Comparison of ENCODE assay signal across 7 cellular contexts in the genomic region with DNA sequence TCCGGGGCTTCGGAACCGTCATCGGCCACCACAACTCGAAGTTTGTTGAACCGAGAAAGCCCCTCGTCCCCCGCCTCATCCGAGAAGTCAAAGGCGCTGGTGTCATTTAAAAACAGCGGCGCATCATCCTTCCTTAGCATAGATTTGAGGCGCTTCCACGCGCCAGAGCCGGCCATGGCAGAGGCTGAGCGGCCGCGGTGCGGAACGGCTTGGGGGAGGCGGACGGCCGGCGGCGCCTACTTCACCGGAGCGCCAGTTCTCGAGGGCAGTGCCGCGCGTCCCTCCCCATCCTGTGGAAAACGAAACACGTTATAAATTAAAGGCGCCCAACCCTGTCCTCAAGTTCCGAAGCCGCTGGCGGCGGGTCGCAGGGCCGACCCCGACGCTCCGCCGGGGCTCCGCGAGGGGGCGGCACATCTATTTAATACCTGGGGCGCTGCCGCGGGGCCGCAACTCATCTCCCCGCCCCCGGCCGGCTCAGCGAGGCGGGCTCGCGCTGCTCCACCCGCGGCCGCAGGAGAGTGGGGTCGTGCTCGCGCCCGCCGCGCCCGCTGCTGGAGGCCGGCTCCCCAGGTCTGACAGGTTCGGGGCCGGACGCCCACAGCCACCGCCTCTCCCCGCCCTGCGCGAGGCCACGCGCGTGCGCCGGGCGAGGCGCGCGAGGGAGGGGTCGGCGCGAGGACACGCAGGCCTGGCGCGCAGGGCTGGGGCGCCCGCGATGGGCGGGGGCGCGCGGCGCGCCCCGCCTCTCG.
DNase-seq lines count a peak whose midpoint lies in the region; ATAC-seq and TF ChIP-seq lines count a peak whose summit lies in the region.

A gene with protein sequence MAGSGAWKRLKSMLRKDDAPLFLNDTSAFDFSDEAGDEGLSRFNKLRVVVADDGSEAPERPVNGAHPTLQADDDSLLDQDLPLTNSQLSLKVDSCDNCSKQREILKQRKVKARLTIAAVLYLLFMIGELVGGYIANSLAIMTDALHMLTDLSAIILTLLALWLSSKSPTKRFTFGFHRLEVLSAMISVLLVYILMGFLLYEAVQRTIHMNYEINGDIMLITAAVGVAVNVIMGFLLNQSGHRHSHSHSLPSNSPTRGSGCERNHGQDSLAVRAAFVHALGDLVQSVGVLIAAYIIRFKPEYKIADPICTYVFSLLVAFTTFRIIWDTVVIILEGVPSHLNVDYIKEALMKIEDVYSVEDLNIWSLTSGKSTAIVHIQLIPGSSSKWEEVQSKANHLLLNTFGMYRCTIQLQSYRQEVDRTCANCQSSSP (minus strand): TSS at position 577 of the 752 bp plus-strand sequence. CDS start 401 bp downstream, at position 176.

- in situ Hi-C loops in GM13976 (cut with MboI; ENCODE audit: low sequenced_read_pairs, unreplicated experiment): no loop called here

- peaks cover 33% of the 10 kb centered on the region for H3K4me1 Mint-ChIP-seq in memory B cell

- H3K27ac Mint-ChIP-seq in memory B cell: peak within 1 kb of the TSS; percentile 95

- peak; percentile 33 for TF ChIP-seq CTCF in GM13976 (IDR thresholded peaks at IDR 0.05; ENCODE audit: borderline replicate concordance, control extremely low read depth, extremely low read depth, insufficient read depth, missing control alignments)
- TF ChIP-seq CTCF in HFF-Myc (IDR thresholded peaks at IDR 0.05; ENCODE audit: low read depth, low read length, missing control alignments): peak; percentile 22

- ATAC-seq in memory B cell (ENCODE audit: low read depth): peak; percentile 75

- H3K4me3 ChIP-seq in HFF-Myc (replicated peaks; ENCODE audit: low read depth, low read length): peak within 1 kb of the TSS; percentile 55

- H3K36me3 Mint-ChIP-seq in memory B cell: peaks cover 5% of the 10 kb centered on the region

- no peaks in the 10 kb centered on the region for H3K27me3 Mint-ChIP-seq in memory B cell

- peaks cover 2% of the 10 kb centered on the region for H3K9me3 Mint-ChIP-seq in memory B cell

- DNase-seq in GM13976 (ENCODE audit: low spot score): peak; percentile 86
- no peak for DNase-seq in HFF-Myc (ENCODE audit: extremely low read depth, low read depth)
- peak; percentile 12 for DNase-seq in NCI-H1105 (lab: John Stamatoyannopoulos, UW)
- DNase-seq in activated CD8-positive, alpha-beta memory T cell treated with anti-CD3 and anti-CD28 coated beads for 1 hour (ENCODE audit: extremely low read depth in 1 of 2, low read depth in 1 of 2): peak; percentile 17 to 44
- peak; percentile 53 for DNase-seq in effector CD8-positive, alpha-beta T cell (lab: John Stamatoyannopoulos, UW)
- peak; percentile 56 to 63 for DNase-seq in memory B cell (ENCODE audit: low spot score in 2 of 2)
- DNase-seq in stimulated activated CD8-positive, alpha-beta memory T cell treated with anti-CD3 and anti-CD28 coated beads, Interleukin-12 subunit alpha, Interleukin-12 subunit beta, amount 100 ng/mL, for 1 hour (ENCODE audit: low read depth): peak; percentile 32

- peak within 1 kb of the TSS; percentile 97 for H3K4me3 Mint-ChIP-seq in memory B cell
